10 cellular contexts compared by ENCODE assay signal in the genomic region with DNA sequence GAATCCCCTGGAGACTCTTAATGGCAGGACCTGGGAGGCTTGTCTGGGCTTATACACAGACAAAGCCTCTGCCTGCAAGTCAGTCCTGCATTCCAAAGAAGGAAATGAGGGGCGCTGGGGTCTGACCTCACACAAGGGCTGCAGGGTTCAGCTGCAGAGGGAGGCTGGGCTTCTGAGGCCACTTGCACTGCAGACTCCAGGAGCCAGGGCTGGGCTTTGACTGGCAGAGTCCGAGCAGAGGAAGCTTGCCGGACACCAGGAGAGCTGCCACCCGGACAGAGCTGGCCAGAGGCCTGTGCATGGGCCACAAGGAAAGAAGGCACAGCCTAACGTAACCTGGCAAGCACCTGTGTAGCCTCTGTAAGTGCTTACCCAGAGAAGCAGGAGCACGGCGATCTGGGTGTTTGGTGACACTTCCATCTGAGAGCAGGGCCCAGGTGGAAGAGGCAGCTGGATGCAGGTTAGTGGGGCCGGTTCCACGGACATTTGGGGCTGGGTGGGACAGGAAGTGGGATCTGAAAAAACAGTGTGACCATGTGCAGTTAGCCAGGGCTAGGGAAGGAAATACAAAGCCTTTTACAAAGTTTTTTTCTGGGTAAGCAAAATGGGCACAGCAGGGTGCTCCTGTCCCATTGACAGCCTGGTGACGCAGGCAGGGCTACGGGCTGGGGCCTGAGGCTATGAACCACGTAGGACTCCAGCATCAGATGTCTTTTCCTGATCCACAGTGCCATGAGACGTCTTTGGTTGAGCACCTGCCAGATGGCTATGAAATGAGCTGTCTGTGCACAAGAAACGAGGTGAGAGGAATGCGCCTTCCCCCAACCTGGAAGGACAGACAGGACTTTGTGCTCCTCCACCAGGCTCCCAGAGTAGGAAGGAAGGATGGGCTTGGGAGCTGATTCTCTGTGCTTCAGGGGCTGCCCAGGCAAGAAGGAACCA. TPM values are rescaled to one million over a fixed set of nuclear protein-coding genes. Genes with fewer than 3 reads are reported as not detected.
DNase-seq lines count a peak whose midpoint lies in the region; ATAC-seq lines count a peak whose summit lies in the region.
"Had no signal": no experiment of that assay in that cellular context is flagged by ENCODE, and none has a peak within 500 bp of the region (broad histone marks: within the 10 kb centered on the region; RNA-seq: fewer than 3 reads in every experiment).

No MANE protein-coding gene starts in this region.

- no peak overlapping the region for H3K27ac ChIP-seq in SK-N-MC
- H3K27ac ChIP-seq: cardiac muscle cell had no signal

- no peak overlapping the region for H3K4me3 Mint-ChIP-seq in activated naive CD4-positive, alpha-beta T cell treated with anti-CD3 and anti-CD28 coated beads for 36 hours
- H3K4me3 Mint-ChIP-seq in stimulated activated effector memory CD8-positive, alpha-beta T cell treated with anti-CD3 and anti-CD28 coated beads, Interleukin-12 subunit alpha, Interleukin-12 subunit beta, amount 100 ng/mL, for 72 hours = peak overlapping the region; percentile 90

- no peaks in the 10 kb centered on the region for H3K9me3 Mint-ChIP-seq in activated naive CD4-positive, alpha-beta T cell treated with anti-CD3 and anti-CD28 coated beads for 36 hours
- no peaks in the 10 kb centered on the region for H3K9me3 Mint-ChIP-seq in stimulated activated effector memory CD8-positive, alpha-beta T cell treated with anti-CD3 and anti-CD28 coated beads, Interleukin-12 subunit alpha, Interleukin-12 subunit beta, amount 100 ng/mL, for 72 hours

- no peaks in the 10 kb centered on the region for H3K36me3 Mint-ChIP-seq in activated naive CD4-positive, alpha-beta T cell treated with anti-CD3 and anti-CD28 coated beads for 36 hours (ENCODE audit: low read depth)
- no peaks in the 10 kb centered on the region for H3K36me3 Mint-ChIP-seq in stimulated activated effector memory CD8-positive, alpha-beta T cell treated with anti-CD3 and anti-CD28 coated beads, Interleukin-12 subunit alpha, Interleukin-12 subunit beta, amount 100 ng/mL, for 72 hours

- no peaks in the 10 kb centered on the region for H3K36me3 ChIP-seq in SK-N-MC (ENCODE audit: insufficient read depth, low read length)
- H3K36me3 ChIP-seq: cardiac muscle cell had no signal

- H3K27me3 Mint-ChIP-seq in activated naive CD4-positive, alpha-beta T cell treated with anti-CD3 and anti-CD28 coated beads for 36 hours (ENCODE audit: low read depth) = no peaks in the 10 kb centered on the region

- H3K4me3 ChIP-seq in SK-N-MC (peak overlapping the region; percentile 20; the same call in 1 of the 2 replicates), iPS-18c (ENCODE audit: insufficient read depth, low read depth, low read length) (peak overlapping the region; percentile 1)
- H3K4me3 ChIP-seq: cardiac muscle cell had no signal

- DNase-seq in activated naive CD4-positive, alpha-beta T cell treated with anti-CD3 and anti-CD28 coated beads for 36 hours = peak; percentile 3
- no peak for DNase-seq in activated naive CD4-positive, alpha-beta T cell treated with Interleukin-2 at 50 U/mL for 16 hours
- DNase-seq in SK-N-MC (ENCODE audit: low read depth, low spot score) (no peak), iPS-NIHi7 (ENCODE audit: extremely low spot score) (no peak)
- DNase-seq in stimulated activated effector memory CD8-positive, alpha-beta T cell treated with anti-CD3 and anti-CD28 coated beads, Interleukin-12 subunit alpha, Interleukin-12 subunit beta, amount 100 ng/mL, for 72 hours (ENCODE audit: low spot score in 2 of 2) = no peak
- DNase-seq in stimulated activated CD4-positive, alpha-beta T cell treated with anti-CD3 and anti-CD28 coated beads, Interleukin-4, amount 100 ng/mL, for 4 hours = no peak
- DNase-seq: hypothalamus had no signal

- no peak for ATAC-seq in stimulated activated effector memory CD8-positive, alpha-beta T cell treated with anti-CD3 and anti-CD28 coated beads, Interleukin-12 subunit alpha, Interleukin-12 subunit beta, amount 100 ng/mL, for 72 hours
- no peak for ATAC-seq in GM18502 (IDR thresholded peaks at IDR 0.05; ENCODE audit: poor library complexity, unreplicated experiment)

- peaks cover 30% of the 10 kb centered on the region for H3K4me1 Mint-ChIP-seq in activated naive CD4-positive, alpha-beta T cell treated with anti-CD3 and anti-CD28 coated beads for 36 hours (ENCODE audit: low read depth)
- peaks cover 74% of the 10 kb centered on the region for H3K4me1 Mint-ChIP-seq in stimulated activated effector memory CD8-positive, alpha-beta T cell treated with anti-CD3 and anti-CD28 coated beads, Interleukin-12 subunit alpha, Interleukin-12 subunit beta, amount 100 ng/mL, for 72 hours

- H3K9me3 ChIP-seq in SK-N-MC (ENCODE audit: low read depth, low read length) (no peaks in the 10 kb centered on the region), iPS-18c (ENCODE audit: control insufficient read depth, insufficient read depth, low read length) (peaks cover 5% of the 10 kb centered on the region)

- CTCF ChIA-PET in activated naive CD4-positive, alpha-beta T cell treated with anti-CD3 and anti-CD28 coated beads for 36 hours (lab: Charles Lee) = interaction anchor here (0.6 to 2.3 kb wide), 2 partner anchors 10 to 943 kb away, joined by 3 to 6 read pairs; no protein-coding TSS in a partner anchor

- no peak overlapping the region for H3K9ac ChIP-seq in SK-N-MC (ENCODE audit: insufficient read length)

- H3K27ac Mint-ChIP-seq in activated naive CD4-positive, alpha-beta T cell treated with anti-CD3 and anti-CD28 coated beads for 36 hours = peak overlapping the region; percentile 24
- peak overlapping the region; percentile 95 for H3K27ac Mint-ChIP-seq in stimulated activated effector memory CD8-positive, alpha-beta T cell treated with anti-CD3 and anti-CD28 coated beads, Interleukin-12 subunit alpha, Interleukin-12 subunit beta, amount 100 ng/mL, for 72 hours

- intact Hi-C loops in activated naive CD4-positive, alpha-beta T cell treated with anti-CD3 and anti-CD28 coated beads for 36 hours (cut with micrococcal nuclease) = no loop called here

RNA-seq across cellular contexts. Expression of gene LBR, which starts 37.3 kb away (rescaled TPM):
- total RNA-seq in activated naive CD4-positive, alpha-beta T cell treated with anti-CD3 and anti-CD28 coated beads for 36 hours = 100 to 1,000 TPM; 132 to 138 TPM
